Comparison of ENCODE assay signal across 1 cellular context in the genomic region with DNA sequence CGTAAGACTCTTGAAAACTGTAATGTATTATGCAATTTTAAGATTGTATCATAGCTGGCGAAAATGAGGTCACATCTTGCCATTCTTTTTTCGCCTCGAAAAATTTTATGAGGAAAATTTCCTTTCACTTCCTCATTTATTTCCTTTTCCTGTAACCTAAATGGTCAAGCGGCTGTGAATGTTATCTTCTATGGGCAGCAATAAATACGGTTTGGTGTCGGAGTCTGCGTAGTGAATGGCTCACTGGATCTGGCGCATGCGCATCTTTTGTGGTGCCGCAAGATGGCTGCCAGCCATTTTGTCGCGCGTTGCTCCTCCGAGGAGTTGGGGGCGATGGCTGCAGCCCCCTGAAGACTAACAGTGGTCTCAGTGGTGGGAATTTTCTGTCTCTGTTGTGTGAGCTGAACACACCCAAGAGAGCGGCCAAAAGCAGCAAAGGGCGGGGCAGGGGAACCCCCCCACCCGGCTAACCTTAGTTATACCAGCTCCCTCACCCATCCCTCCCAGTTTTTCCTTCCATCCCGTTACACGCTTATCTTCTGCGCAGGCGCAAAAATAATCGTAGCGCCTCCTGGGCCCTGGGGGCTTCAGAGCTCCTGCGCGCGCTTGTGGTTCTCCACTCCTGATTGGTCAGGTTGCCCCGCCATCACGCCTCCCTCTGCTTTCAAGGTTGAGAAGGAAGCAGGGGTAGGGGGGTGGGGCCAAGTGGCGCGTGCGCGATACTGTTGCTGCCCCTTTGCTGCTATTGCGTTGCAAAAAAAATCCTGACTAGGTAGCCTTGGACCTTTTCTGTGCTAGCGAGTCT.
TF ChIP-seq lines count a peak whose summit lies in the region.

A gene (plus strand): TSS at position 722 of the 805 bp plus-strand sequence. CDS start 568 bp downstream, outside the sequence.

TF ChIP-seq in GM12878, 131 proteins besides CTCF, POLR2A, EP300 and RAD21 (continued from another document):
- TF ChIP-seq, protein P1, sequence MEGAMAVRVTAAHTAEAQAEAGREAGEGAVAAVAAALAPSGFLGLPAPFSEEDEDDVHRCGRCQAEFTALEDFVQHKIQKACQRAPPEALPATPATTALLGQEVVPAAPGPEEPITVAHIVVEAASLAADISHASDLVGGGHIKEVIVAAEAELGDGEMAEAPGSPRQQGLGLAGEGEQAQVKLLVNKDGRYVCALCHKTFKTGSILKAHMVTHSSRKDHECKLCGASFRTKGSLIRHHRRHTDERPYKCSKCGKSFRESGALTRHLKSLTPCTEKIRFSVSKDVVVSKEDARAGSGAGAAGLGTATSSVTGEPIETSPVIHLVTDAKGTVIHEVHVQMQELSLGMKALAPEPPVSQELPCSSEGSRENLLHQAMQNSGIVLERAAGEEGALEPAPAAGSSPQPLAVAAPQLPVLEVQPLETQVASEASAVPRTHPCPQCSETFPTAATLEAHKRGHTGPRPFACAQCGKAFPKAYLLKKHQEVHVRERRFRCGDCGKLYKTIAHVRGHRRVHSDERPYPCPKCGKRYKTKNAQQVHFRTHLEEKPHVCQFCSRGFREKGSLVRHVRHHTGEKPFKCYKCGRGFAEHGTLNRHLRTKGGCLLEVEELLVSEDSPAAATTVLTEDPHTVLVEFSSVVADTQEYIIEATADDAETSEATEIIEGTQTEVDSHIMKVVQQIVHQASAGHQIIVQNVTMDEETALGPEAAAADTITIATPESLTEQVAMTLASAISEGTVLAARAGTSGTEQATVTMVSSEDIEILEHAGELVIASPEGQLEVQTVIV (IDR thresholded peaks at IDR 0.05; ENCODE audit: borderline replicate concordance, partially characterized antibody): no peak
- TF ChIP-seq, protein P2, sequence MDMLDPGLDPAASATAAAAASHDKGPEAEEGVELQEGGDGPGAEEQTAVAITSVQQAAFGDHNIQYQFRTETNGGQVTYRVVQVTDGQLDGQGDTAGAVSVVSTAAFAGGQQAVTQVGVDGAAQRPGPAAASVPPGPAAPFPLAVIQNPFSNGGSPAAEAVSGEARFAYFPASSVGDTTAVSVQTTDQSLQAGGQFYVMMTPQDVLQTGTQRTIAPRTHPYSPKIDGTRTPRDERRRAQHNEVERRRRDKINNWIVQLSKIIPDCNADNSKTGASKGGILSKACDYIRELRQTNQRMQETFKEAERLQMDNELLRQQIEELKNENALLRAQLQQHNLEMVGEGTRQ (IDR thresholded peaks at IDR 0.05; ENCODE audit: borderline replicate concordance, low read depth, low read length): no peak
- TF ChIP-seq, protein P3, sequence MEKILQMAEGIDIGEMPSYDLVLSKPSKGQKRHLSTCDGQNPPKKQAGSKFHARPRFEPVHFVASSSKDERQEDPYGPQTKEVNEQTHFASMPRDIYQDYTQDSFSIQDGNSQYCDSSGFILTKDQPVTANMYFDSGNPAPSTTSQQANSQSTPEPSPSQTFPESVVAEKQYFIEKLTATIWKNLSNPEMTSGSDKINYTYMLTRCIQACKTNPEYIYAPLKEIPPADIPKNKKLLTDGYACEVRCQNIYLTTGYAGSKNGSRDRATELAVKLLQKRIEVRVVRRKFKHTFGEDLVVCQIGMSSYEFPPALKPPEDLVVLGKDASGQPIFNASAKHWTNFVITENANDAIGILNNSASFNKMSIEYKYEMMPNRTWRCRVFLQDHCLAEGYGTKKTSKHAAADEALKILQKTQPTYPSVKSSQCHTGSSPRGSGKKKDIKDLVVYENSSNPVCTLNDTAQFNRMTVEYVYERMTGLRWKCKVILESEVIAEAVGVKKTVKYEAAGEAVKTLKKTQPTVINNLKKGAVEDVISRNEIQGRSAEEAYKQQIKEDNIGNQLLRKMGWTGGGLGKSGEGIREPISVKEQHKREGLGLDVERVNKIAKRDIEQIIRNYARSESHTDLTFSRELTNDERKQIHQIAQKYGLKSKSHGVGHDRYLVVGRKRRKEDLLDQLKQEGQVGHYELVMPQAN (conservative IDR thresholded peaks at IDR 0.05): no peak; the same call in 1 of the 2 replicates
- TF ChIP-seq, protein P4, sequence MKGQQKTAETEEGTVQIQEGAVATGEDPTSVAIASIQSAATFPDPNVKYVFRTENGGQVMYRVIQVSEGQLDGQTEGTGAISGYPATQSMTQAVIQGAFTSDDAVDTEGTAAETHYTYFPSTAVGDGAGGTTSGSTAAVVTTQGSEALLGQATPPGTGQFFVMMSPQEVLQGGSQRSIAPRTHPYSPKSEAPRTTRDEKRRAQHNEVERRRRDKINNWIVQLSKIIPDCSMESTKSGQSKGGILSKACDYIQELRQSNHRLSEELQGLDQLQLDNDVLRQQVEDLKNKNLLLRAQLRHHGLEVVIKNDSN (IDR thresholded peaks at IDR 0.05; ENCODE audit: borderline replicate concordance, extremely low read length, insufficient read depth, low read depth, low read length): no peak
- TF ChIP-seq, protein P5, sequence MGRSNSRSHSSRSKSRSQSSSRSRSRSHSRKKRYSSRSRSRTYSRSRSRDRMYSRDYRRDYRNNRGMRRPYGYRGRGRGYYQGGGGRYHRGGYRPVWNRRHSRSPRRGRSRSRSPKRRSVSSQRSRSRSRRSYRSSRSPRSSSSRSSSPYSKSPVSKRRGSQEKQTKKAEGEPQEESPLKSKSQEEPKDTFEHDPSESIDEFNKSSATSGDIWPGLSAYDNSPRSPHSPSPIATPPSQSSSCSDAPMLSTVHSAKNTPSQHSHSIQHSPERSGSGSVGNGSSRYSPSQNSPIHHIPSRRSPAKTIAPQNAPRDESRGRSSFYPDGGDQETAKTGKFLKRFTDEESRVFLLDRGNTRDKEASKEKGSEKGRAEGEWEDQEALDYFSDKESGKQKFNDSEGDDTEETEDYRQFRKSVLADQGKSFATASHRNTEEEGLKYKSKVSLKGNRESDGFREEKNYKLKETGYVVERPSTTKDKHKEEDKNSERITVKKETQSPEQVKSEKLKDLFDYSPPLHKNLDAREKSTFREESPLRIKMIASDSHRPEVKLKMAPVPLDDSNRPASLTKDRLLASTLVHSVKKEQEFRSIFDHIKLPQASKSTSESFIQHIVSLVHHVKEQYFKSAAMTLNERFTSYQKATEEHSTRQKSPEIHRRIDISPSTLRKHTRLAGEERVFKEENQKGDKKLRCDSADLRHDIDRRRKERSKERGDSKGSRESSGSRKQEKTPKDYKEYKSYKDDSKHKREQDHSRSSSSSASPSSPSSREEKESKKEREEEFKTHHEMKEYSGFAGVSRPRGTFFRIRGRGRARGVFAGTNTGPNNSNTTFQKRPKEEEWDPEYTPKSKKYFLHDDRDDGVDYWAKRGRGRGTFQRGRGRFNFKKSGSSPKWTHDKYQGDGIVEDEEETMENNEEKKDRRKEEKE (IDR thresholded peaks at IDR 0.05): no peak
- TF ChIP-seq NFYA (IDR thresholded peaks at IDR 0.05; ENCODE audit: borderline replicate concordance, low read depth, low read length): no peak
- peak; percentile 61; the same call in 1 of the 2 replicates for TF ChIP-seq NR2C1 (IDR thresholded peaks at IDR 0.05)
- no peak for TF ChIP-seq ZNF274 (IDR thresholded peaks at IDR 0.05; ENCODE audit: insufficient read depth, insufficient read length)
- TF ChIP-seq MTA2 (IDR thresholded peaks at IDR 0.05; ENCODE audit: low read depth): peak; percentile 47; the same call in 1 of the 2 replicates
- peak; percentile 91 for TF ChIP-seq PML (IDR thresholded peaks at IDR 0.05; ENCODE audit: low read length)
- no peak for TF ChIP-seq SUZ12 (IDR thresholded peaks at IDR 0.05; ENCODE audit: unreplicated experiment)
- TF ChIP-seq GABPA (IDR thresholded peaks at IDR 0.05; ENCODE audit: low read depth): no peak
- peak; percentile 86; the same call in 1 of the 2 replicates for TF ChIP-seq GATAD2B (conservative IDR thresholded peaks at IDR 0.05; ENCODE audit: low read depth)
- peak; percentile 79 for TF ChIP-seq ATF7 (IDR thresholded peaks at IDR 0.05; ENCODE audit: low read depth)
- TF ChIP-seq POU2F2 (IDR thresholded peaks at IDR 0.05; ENCODE audit: borderline replicate concordance, low read depth, low read length): peak; percentile 73; the same call in 2 of the 3 replicates
